In the genomic region with DNA sequence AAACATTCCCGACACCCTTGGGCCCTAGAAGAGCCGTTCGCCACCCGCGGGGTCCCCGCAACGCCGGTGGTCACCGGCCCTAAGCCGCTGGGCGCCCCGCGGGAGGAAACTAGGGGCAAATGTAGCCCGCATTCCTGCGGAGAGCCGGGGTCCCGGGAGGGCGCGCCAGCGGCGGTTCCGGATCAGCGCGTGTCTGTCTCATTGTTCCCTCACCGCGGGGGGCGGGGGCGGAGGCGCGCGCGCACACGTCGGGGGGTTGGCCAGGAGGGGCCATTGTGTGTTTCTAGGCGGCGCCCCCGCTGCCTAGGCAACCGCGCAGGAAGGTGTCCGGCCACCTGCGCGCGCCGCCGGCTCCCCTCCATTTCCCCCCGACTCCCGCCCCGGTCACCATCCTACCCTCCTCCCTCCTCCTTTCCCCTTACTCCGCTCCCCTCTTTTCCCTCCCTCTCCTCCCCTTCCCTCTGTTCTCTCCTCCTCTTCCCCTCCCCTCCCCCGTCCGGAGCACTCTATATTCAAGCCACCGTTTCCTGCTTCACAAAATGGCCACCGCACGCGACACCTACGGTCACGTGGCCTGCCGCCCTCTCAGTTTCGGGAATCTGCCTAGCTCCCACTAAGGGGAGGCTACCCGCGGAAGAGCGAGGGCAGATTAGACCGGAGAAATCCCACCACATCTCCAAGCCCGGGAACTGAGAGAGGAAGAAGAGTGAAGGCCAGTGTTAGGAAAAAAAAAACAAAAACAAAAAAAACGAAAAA, we compare ENCODE assay signal across 8 cellular contexts. TPM values are rescaled to one million over a fixed set of nuclear protein-coding genes. Genes with fewer than 3 reads are reported as not detected.
DNase-seq lines count a peak whose midpoint lies in the region; ATAC-seq, FAIRE-seq and TF ChIP-seq lines count a peak whose summit lies in the region.

No MANE protein-coding gene starts in this region.

- H3K27ac Mint-ChIP-seq in CD8-positive, alpha-beta T cell: peak overlapping the region; percentile 99

- no peaks in the 10 kb centered on the region for H3K9me3 ChIP-seq in CD8-positive, alpha-beta T cell (ENCODE audit: low read length)
- no peaks in the 10 kb centered on the region for H3K9me3 ChIP-seq in mesodermal cell (ENCODE audit: control insufficient read depth, low read length)

- H3K4me1 Mint-ChIP-seq in CD8-positive, alpha-beta T cell (ENCODE audit: low read depth): peaks cover 27% of the 10 kb centered on the region

- no peak for TF ChIP-seq CTCF in CD8-positive, alpha-beta T cell (IDR thresholded peaks at IDR 0.05)
- no peak for TF ChIP-seq CTCF in GM20000 (IDR thresholded peaks at IDR 0.05; ENCODE audit: extremely low read depth, missing control alignments)

- 0% methylated on average over 16 to 37 of the region's 65 CpGs for WGBS in mesodermal cell (ENCODE audit: insufficient coverage in 2 of 2), 2 experiments

- POLR2A ChIA-PET in CD8-positive, alpha-beta T cell (lab: Charles Lee): interaction anchor here (0.6 to 1.3 kb wide), 5 partner anchors 10 to 967 kb away, joined by 3 to 5 read pairs (median 4); partner anchors contain the start of gene USP9X

- H3K4me3 ChIP-seq in CD8-positive, alpha-beta T cell (ENCODE audit: low read depth, low read length): peak overlapping the region; percentile 93
- peak overlapping the region; percentile 60 for H3K4me3 ChIP-seq in mesodermal cell (ENCODE audit: extremely low read depth, insufficient read depth, low read length, poor library complexity, severe bottlenecking)

- FAIRE-seq in HTR-8/SVneo (lab: Jason Lieb, UNC) (peak; percentile 91), endometrium (lab: Jason Lieb, UNC) (peak; percentile 48)

- H3K4me1 ChIP-seq in CD8-positive, alpha-beta T cell (ENCODE audit: insufficient read depth, low read length): peaks cover 8% of the 10 kb centered on the region
- H3K4me1 ChIP-seq in mesodermal cell (ENCODE audit: control insufficient read depth, insufficient read depth, low read length, poor library complexity, severe bottlenecking): peaks cover 2% of the 10 kb centered on the region

- no peaks in the 10 kb centered on the region for H3K36me3 ChIP-seq in CD8-positive, alpha-beta T cell (ENCODE audit: insufficient read depth, low read length)
- H3K36me3 ChIP-seq in mesodermal cell (ENCODE audit: control insufficient read depth, insufficient read depth, low read length): peaks cover 15% of the 10 kb centered on the region

- ATAC-seq in CD8-positive, alpha-beta T cell: peak; percentile 59

- H3K27ac ChIP-seq in CD8-positive, alpha-beta T cell (ENCODE audit: low read depth, low read length): peak overlapping the region; percentile 99
- H3K27ac ChIP-seq in mesodermal cell (ENCODE audit: low read depth, low read length, severe bottlenecking): peak overlapping the region; percentile 100

- no peaks in the 10 kb centered on the region for H3K27me3 ChIP-seq in CD8-positive, alpha-beta T cell (ENCODE audit: insufficient read depth, low read length)

- intact Hi-C loops in CD8-positive, alpha-beta T cell (cut with DNase I, micrococcal nuclease): loop anchor here (2.0 to 10.0 kb wide), 8 partner anchors 66 to 1156 kb away; partner anchors contain the start of genes CXorf38 (in 2 of the 2), MED14 (in 2 of the 2), CASK (in 1 of the 2) and USP9X (in 1 of the 2)

- DNase-seq in CD8-positive, alpha-beta T cell: peak; percentile 66 to 93 (median 81)
- DNase-seq in GM20000 (ENCODE audit: low spot score) (peak; percentile 87), HTR-8/SVneo (ENCODE audit: insufficient read length, low spot score) (peak; percentile 70), NOMO-1 treated with dmso at 0.1 percent for 144 hours (lab: John Stamatoyannopoulos, UW; ENCODE audit: unreplicated experiment) (peak; percentile 90)
- DNase-seq in activated CD8-positive, alpha-beta memory T cell treated with anti-CD3 and anti-CD28 coated beads, Interleukin-2, amount 50 U/mL, for 24 hours (ENCODE audit: extremely low read depth): peak; percentile 42
- peak; percentile 73 to 87 for DNase-seq in stimulated activated CD8-positive, alpha-beta memory T cell treated with anti-CD3 and anti-CD28 coated beads, Interleukin-15, amount 100 ng/mL, for 4 hours (ENCODE audit: low read depth in 2 of 2)

- CTCF ChIA-PET in CD8-positive, alpha-beta T cell (lab: Charles Lee): no interaction called here

- peaks cover 38% of the 10 kb centered on the region for H3K36me3 Mint-ChIP-seq in CD8-positive, alpha-beta T cell

- H3K9me3 Mint-ChIP-seq in CD8-positive, alpha-beta T cell: no peaks in the 10 kb centered on the region

- H3K4me3 Mint-ChIP-seq in CD8-positive, alpha-beta T cell: peak overlapping the region; percentile 95

- H3K27me3 Mint-ChIP-seq in CD8-positive, alpha-beta T cell (ENCODE audit: low read depth): no peaks in the 10 kb centered on the region

RNA-seq across cellular contexts. Expression of gene DDX3X, which starts 0.8 kb away (rescaled TPM):
- total RNA-seq in CD8-positive, alpha-beta T cell: 100 to 1,000 TPM; 643 to 648 TPM
- polyA plus RNA-seq in mesodermal cell (2013, experiment 1 of 2): 110 TPM
- 114 TPM for polyA plus RNA-seq in mesodermal cell (2013, experiment 2 of 2)

Comparison
In these comparisons a context has a peak if more than half of its experiments do, and no peak if none do; other contexts are left out.
1. Peak in every context shown above with its lines: DNase-seq, ATAC-seq, H3K4me3 ChIP-seq and H3K27ac ChIP-seq.